ENCODE assay signal across 8 cellular contexts in the genomic region with DNA sequence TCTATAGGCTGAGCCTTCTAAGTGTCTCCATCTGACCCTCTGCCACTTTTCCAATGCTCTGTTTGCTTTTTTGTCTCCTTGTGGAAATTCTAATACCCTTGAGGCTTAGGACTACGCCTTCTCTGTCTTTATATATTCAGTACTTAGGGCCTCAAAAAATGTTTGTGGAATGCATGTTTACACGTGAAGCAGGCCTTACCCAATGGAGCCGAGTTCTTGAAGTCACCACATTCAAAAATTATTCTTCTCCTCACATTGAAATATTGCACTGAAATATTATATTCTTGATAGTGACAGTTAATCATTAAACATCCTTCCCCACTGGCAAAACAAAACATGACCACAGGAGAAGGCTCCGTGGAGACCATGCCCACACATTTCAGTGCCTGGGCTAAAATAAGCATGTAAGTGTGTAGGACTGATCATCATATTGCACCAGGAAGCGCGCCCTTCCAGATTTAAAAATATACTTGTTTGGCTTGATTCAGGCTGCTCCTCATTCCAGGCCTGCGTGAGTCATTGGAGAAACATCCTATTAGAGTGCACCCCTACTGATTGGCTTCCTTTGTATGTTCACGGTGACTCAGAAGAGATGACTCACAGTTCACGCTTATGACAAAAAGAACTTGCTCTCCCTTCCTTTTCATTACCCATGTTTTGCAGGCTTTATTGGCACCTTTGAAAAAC.
DNase-seq lines count a peak whose midpoint lies in the region; ATAC-seq and TF ChIP-seq lines count a peak whose summit lies in the region.

No MANE protein-coding gene starts in this region.

- H3K36me3 ChIP-seq in BJ (ENCODE audit: control insufficient read depth, insufficient read depth, low read length): no peaks in the 10 kb centered on the region
- no peaks in the 10 kb centered on the region for H3K36me3 ChIP-seq in colonic mucosa

- H3K4me3 ChIP-seq in BJ (ENCODE audit: low read depth, low read length) (no peak overlapping the region), colonic mucosa (no peak overlapping the region)

- no peaks in the 10 kb centered on the region for H3K27me3 ChIP-seq in BJ (ENCODE audit: control insufficient read depth, insufficient read depth, low read length)
- no peaks in the 10 kb centered on the region for H3K27me3 ChIP-seq in colonic mucosa

- no peaks in the 10 kb centered on the region for H3K9me3 ChIP-seq in colonic mucosa

- POLR2A ChIA-PET in BJ (lab: Charles Lee): no interaction called here

- TF ChIP-seq RAD21 in Ishikawa (IDR thresholded peaks at IDR 0.05; ENCODE audit: low read depth): peak; percentile 22; the same call in 1 of the 2 replicates

- TF ChIP-seq EP300 in Ishikawa (IDR thresholded peaks at IDR 0.05; ENCODE audit: borderline replicate concordance): peak; percentile 91; the same call in 1 of the 2 replicates

- intact Hi-C loops in colonic mucosa (cut with DNase I): no loop called here

- H3K9ac ChIP-seq in colonic mucosa (ENCODE audit: low read depth in 2 of 2, low read length in 2 of 2): no peak overlapping the region

- CTCF ChIA-PET in BJ (lab: Yijun Ruan, JAX): interaction anchor here (1.3 kb wide), 1 partner anchor 150 kb away, joined by 8 read pairs; no protein-coding TSS in a partner anchor

- DNase-seq in BJ (ENCODE audit: low read depth) (peak; percentile 99), T1000 (lab: John Stamatoyannopoulos, UW) (peak; percentile 74), colonic mucosa (peak; percentile 75), left lobe of liver (ENCODE audit: low spot score) (no peak), NCI-H2171 (lab: John Stamatoyannopoulos, UW) (no peak), midbrain (lab: John Stamatoyannopoulos, UW) (no peak)
- peak; percentile 27 to 53 for DNase-seq in stimulated activated CD4-positive, alpha-beta T cell treated with anti-CD3 and anti-CD28 coated beads, Interleukin-4, amount 100 ng/mL, for 4 hours

- H3K4me1 ChIP-seq in colonic mucosa: no peaks in the 10 kb centered on the region

- TF ChIP-seq CTCF in BJ (IDR thresholded peaks at IDR 0.05; ENCODE audit: insufficient read depth, low read depth, low read length) (no peak), colonic mucosa (IDR thresholded peaks at IDR 0.05) (no peak)

- peak overlapping the region; percentile 37 for H3K27ac ChIP-seq in colonic mucosa

- peak; percentile 74 for ATAC-seq in left lobe of liver

TF ChIP-seq in Ishikawa, 13 proteins besides CTCF, POLR2A, EP300 and RAD21:
- TF ChIP-seq ZBTB7A (IDR thresholded peaks at IDR 0.05; ENCODE audit: low read depth) (no peak), FOXM1 (IDR thresholded peaks at IDR 0.05; ENCODE audit: borderline replicate concordance, low read depth) (peak; percentile 99), EGR1 (IDR thresholded peaks at IDR 0.05) (no peak), YY1 (IDR thresholded peaks at IDR 0.05; ENCODE audit: low read depth) (0 out of 2 replicates have a peak, but pooled peaks have one; percentile 41), TAF1 (IDR thresholded peaks at IDR 0.05; ENCODE audit: low read depth) (no peak), NFIC (IDR thresholded peaks at IDR 0.05) (peak; percentile 73), CEBPB (IDR thresholded peaks at IDR 0.05) (peak; percentile 46; the same call in 1 of the 2 replicates), CREB1 (IDR thresholded peaks at IDR 0.05; ENCODE audit: low read depth) (peak; percentile 37; the same call in 1 of the 2 replicates), TEAD4 (IDR thresholded peaks at IDR 0.05) (peak; percentile 98), TCF12 (IDR thresholded peaks at IDR 0.05; ENCODE audit: low read depth) (peak; percentile 92)
- TF ChIP-seq, protein P1, sequence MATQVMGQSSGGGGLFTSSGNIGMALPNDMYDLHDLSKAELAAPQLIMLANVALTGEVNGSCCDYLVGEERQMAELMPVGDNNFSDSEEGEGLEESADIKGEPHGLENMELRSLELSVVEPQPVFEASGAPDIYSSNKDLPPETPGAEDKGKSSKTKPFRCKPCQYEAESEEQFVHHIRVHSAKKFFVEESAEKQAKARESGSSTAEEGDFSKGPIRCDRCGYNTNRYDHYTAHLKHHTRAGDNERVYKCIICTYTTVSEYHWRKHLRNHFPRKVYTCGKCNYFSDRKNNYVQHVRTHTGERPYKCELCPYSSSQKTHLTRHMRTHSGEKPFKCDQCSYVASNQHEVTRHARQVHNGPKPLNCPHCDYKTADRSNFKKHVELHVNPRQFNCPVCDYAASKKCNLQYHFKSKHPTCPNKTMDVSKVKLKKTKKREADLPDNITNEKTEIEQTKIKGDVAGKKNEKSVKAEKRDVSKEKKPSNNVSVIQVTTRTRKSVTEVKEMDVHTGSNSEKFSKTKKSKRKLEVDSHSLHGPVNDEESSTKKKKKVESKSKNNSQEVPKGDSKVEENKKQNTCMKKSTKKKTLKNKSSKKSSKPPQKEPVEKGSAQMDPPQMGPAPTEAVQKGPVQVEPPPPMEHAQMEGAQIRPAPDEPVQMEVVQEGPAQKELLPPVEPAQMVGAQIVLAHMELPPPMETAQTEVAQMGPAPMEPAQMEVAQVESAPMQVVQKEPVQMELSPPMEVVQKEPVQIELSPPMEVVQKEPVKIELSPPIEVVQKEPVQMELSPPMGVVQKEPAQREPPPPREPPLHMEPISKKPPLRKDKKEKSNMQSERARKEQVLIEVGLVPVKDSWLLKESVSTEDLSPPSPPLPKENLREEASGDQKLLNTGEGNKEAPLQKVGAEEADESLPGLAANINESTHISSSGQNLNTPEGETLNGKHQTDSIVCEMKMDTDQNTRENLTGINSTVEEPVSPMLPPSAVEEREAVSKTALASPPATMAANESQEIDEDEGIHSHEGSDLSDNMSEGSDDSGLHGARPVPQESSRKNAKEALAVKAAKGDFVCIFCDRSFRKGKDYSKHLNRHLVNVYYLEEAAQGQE (IDR thresholded peaks at IDR 0.05; ENCODE audit: low read depth): no peak
- TF ChIP-seq, protein P2, sequence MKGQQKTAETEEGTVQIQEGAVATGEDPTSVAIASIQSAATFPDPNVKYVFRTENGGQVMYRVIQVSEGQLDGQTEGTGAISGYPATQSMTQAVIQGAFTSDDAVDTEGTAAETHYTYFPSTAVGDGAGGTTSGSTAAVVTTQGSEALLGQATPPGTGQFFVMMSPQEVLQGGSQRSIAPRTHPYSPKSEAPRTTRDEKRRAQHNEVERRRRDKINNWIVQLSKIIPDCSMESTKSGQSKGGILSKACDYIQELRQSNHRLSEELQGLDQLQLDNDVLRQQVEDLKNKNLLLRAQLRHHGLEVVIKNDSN (IDR thresholded peaks at IDR 0.05): peak; percentile 31
- TF ChIP-seq, protein P3, sequence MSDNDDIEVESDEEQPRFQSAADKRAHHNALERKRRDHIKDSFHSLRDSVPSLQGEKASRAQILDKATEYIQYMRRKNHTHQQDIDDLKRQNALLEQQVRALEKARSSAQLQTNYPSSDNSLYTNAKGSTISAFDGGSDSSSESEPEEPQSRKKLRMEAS (IDR thresholded peaks at IDR 0.05): peak; percentile 84; the same call in 1 of the 2 replicates

Comparison
In these comparisons a context has a peak if more than half of its experiments do, and no peak if none do; other contexts are left out.
1. DNase-seq: peak in BJ (single experiment), T1000 (single experiment), colonic mucosa (single experiment) and stimulated activated CD4-positive, alpha-beta T cell treated with anti-CD3 and anti-CD28 coated beads, Interleukin-4, amount 100 ng/mL, for 4 hours (2 of 2); none in left lobe of liver (single experiment), NCI-H2171 (single experiment) and midbrain (single experiment).